In the genomic region with DNA sequence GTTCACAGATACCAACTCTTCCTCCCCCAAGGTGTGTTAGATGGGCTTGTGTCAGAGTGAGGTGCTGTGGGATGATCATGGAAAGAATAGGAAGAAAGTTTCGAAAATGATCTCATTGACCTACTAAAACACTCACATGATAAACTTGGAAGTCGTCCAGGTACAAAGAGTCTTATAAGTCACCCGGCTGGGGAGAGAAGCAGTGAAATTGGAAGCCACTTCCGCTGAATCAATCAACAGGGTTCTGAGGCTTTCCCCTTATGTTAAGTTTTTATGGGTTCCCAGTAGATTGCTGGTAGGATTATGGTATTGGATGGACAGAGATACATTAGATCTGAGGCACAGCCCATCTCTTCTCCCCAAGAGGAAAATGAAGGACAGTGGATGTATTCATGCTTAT, we compare ENCODE assay signal across 16 cellular contexts.
DNase-seq lines count a peak whose midpoint lies in the region; ATAC-seq and TF ChIP-seq lines count a peak whose summit lies in the region.
"Had no signal": no experiment of that assay in that cellular context is flagged by ENCODE, and none has a peak within 500 bp of the region (broad histone marks: within the 10 kb centered on the region; RNA-seq: fewer than 3 reads in every experiment).

No MANE protein-coding gene starts in this region.

- TF ChIP-seq EP300 in SK-N-SH (IDR thresholded peaks at IDR 0.05; ENCODE audit: borderline replicate concordance in 1 of 2, low read depth in 1 of 2, low read length in 1 of 2), result no peak

- peaks cover 18% of the 10 kb centered on the region for H3K36me3 Mint-ChIP-seq in Calu3 (ENCODE audit: insufficient read depth, unreplicated experiment)
- H3K36me3 Mint-ChIP-seq: stimulated activated naive B cell treated with anti-CD40 and anti-IgM and Interleukin-4, amounts not matched to agents 10 μg/mL and 1 μg/mL and 100 μg/mL, for 72 hours had no signal

- peaks cover 54% of the 10 kb centered on the region for H3K4me1 Mint-ChIP-seq in Calu3 (ENCODE audit: low read depth, unreplicated experiment)
- H3K4me1 Mint-ChIP-seq: activated CD4-positive, alpha-beta memory T cell treated with anti-CD3 and anti-CD28 coated beads, Interleukin-2, amount 10 ng/mL, durations not matched to agents 7 days and 5 days; GM23338; stimulated activated naive B cell treated with anti-CD40 and anti-IgM and Interleukin-4, amounts not matched to agents 10 μg/mL and 1 μg/mL and 100 μg/mL, for 72 hours had no signal

- no peak overlapping the region for H3K27ac ChIP-seq in mammary epithelial cell (ENCODE audit: insufficient read depth, low read depth, low read length)
- H3K27ac ChIP-seq in lower lobe of right lung, result no peak overlapping the region
- no peak overlapping the region for H3K27ac ChIP-seq in SK-N-SH (ENCODE audit: low read depth in 2 of 2, low read length in 1 of 2)
- H3K27ac ChIP-seq: gastroesophageal sphincter, sigmoid colon, vagina had no signal

- peaks cover 4% of the 10 kb centered on the region for H3K9me3 Mint-ChIP-seq in Calu3 (ENCODE audit: low read depth, unreplicated experiment)

- 90% methylated on average over 4 of the region's 4 CpGs for WGBS in mammary epithelial cell (ENCODE audit: low coverage, missing lambda C conversion rate)
- 59% methylated on average over 4 of the region's 4 CpGs for WGBS in SK-N-SH (ENCODE audit: low lambda C conversion rate)

- intact Hi-C loops in Calu3 (cut with micrococcal nuclease; ENCODE audit: unreplicated experiment), result no loop called here
- intact Hi-C loops in mammary epithelial cell (cut with micrococcal nuclease), result no loop called here
- intact Hi-C loops in left colon (cut with DNase I, micrococcal nuclease), result no loop called here
- intact Hi-C loops in lower lobe of right lung (cut with DNase I), result no loop called here

- no peak for TF ChIP-seq RAD21 in SK-N-SH (IDR thresholded peaks at IDR 0.05; ENCODE audit: low read length)

- H3K4me1 ChIP-seq in mammary epithelial cell (ENCODE audit: insufficient read depth, low read length) (peaks cover 13% of the 10 kb centered on the region), lower lobe of right lung (no peaks in the 10 kb centered on the region), SK-N-SH (ENCODE audit: control insufficient read depth in 1 of 2, insufficient read depth in 2 of 2, low read depth in 1 of 2, low read length in 1 of 2) (peaks cover 0 to 9% of the 10 kb centered on the region in 2 experiments; a peak in 2 of 4 replicates)
- H3K4me1 ChIP-seq: gastroesophageal sphincter, sigmoid colon had no signal

- POLR2A ChIA-PET in SK-N-SH (lab: Yijun Ruan, JAX), result no interaction called here

- peak overlapping the region; percentile 65 for H3K4me3 Mint-ChIP-seq in Calu3 (ENCODE audit: low read depth, unreplicated experiment)
- H3K4me3 Mint-ChIP-seq: activated CD4-positive, alpha-beta memory T cell treated with anti-CD3 and anti-CD28 coated beads, Interleukin-2, amount 10 ng/mL, durations not matched to agents 7 days and 5 days; GM23338; stimulated activated naive B cell treated with anti-CD40 and anti-IgM and Interleukin-4, amounts not matched to agents 10 μg/mL and 1 μg/mL and 100 μg/mL, for 72 hours had no signal

- H4K20me1 ChIP-seq in mammary epithelial cell (ENCODE audit: insufficient read depth, low read length), result no peaks in the 10 kb centered on the region
- no peaks in the 10 kb centered on the region for H4K20me1 ChIP-seq in SK-N-SH (ENCODE audit: insufficient read depth)

- H3K27me3 Mint-ChIP-seq in Calu3 (ENCODE audit: unreplicated experiment), result no peaks in the 10 kb centered on the region
- H3K27me3 Mint-ChIP-seq: activated CD4-positive, alpha-beta memory T cell treated with anti-CD3 and anti-CD28 coated beads, Interleukin-2, amount 10 ng/mL, durations not matched to agents 7 days and 5 days; stimulated activated naive B cell treated with anti-CD40 and anti-IgM and Interleukin-4, amounts not matched to agents 10 μg/mL and 1 μg/mL and 100 μg/mL, for 72 hours had no signal

- no peaks in the 10 kb centered on the region for H3K79me2 ChIP-seq in mammary epithelial cell (ENCODE audit: insufficient read depth, low read length)
- no peaks in the 10 kb centered on the region for H3K79me2 ChIP-seq in SK-N-SH (ENCODE audit: insufficient read depth)

- BruUV-seq in Calu3 (replicated peaks; lab: Mats Ljungman, UMichigan) (no TSS peak), mammary epithelial cell (replicated peaks; lab: Mats Ljungman, UMichigan) (no TSS peak)

- H3K9ac ChIP-seq in mammary epithelial cell (ENCODE audit: insufficient read depth, low read length) (no peak overlapping the region), SK-N-SH (no peak overlapping the region)

- in situ Hi-C loops in mammary epithelial cell (cut with MboI; ENCODE audit: low sequenced_read_pairs in 2 of 2), result no loop called here

- H3K4me2 ChIP-seq in mammary epithelial cell (ENCODE audit: insufficient read depth, low read depth, low read length) (no peak overlapping the region), SK-N-SH (no peak overlapping the region)
- H3K4me2 ChIP-seq: GM23338 had no signal

- H3K36me3 ChIP-seq in mammary epithelial cell (ENCODE audit: insufficient read depth, low read length) (no peaks in the 10 kb centered on the region), lower lobe of right lung (no peaks in the 10 kb centered on the region), SK-N-SH (replicated peaks in 1 of 2; ENCODE audit: control insufficient read depth in 1 of 2, insufficient read depth in 2 of 2, low read length in 1 of 2) (no peaks in the 10 kb centered on the region)
- H3K36me3 ChIP-seq: gastroesophageal sphincter, sigmoid colon, vagina had no signal

- H3F3A ChIP-seq in SK-N-SH (replicated peaks; ENCODE audit: insufficient read depth), result no peaks in the 10 kb centered on the region

- H3K9me2 ChIP-seq in SK-N-SH, result no peaks in the 10 kb centered on the region

- peak; percentile 50 for DNase-seq in Calu3
- peak; percentile 24 for DNase-seq in NCI-H1048 (lab: John Stamatoyannopoulos, UW)
- peak; percentile 27 for DNase-seq in mammary epithelial cell
- no peak for DNase-seq in left colon
- DNase-seq in lower lobe of right lung, result no peak
- no peak for DNase-seq in mesenteric fat pad (ENCODE audit: low spot score)
- no peak for DNase-seq in NOMO-1 (lab: John Stamatoyannopoulos, UW; ENCODE audit: unreplicated experiment in 2 of 2)
- no peak for DNase-seq in SK-N-SH
- DNase-seq: activated CD4-positive, alpha-beta memory T cell treated with anti-CD3 and anti-CD28 coated beads, Interleukin-2, amount 10 ng/mL, durations not matched to agents 7 days and 5 days; midbrain; SIG-M5; sigmoid colon; stimulated activated naive B cell treated with anti-CD40 and anti-IgM and Interleukin-4, amounts not matched to agents 10 μg/mL and 1 μg/mL and 100 μg/mL, for 72 hours had no signal

- CTCF ChIA-PET in Calu3 (lab: Charles Lee), result no interaction called here
- CTCF ChIA-PET in mammary epithelial cell (lab: Charles Lee; ENCODE audit: low non-redundant PET), result no interaction called here
- CTCF ChIA-PET in SK-N-SH (lab: Yijun Ruan, JAX), result no interaction called here

- dilution Hi-C loops in mammary epithelial cell (cut with HindIII; ENCODE audit: low sequenced_read_pairs), result no loop called here

- ATAC-seq in left colon (peak; percentile 14), lower lobe of right lung (no peak)
- ATAC-seq: gastroesophageal sphincter; GM23338; stimulated activated naive B cell treated with anti-CD40 and anti-IgM and Interleukin-4, amounts not matched to agents 10 μg/mL and 1 μg/mL and 100 μg/mL, for 72 hours had no signal

- H3K9me3 ChIP-seq in mammary epithelial cell (replicated peaks; ENCODE audit: insufficient read depth, low read length) (no peaks in the 10 kb centered on the region), lower lobe of right lung (no peaks in the 10 kb centered on the region), SK-N-SH (no peaks in the 10 kb centered on the region)
- H3K9me3 ChIP-seq: gastroesophageal sphincter, sigmoid colon, vagina had no signal

- H3K4me3 ChIP-seq in mammary epithelial cell (replicated peaks in 1 of 3; ENCODE audit: insufficient read depth in 1 of 3, low read depth in 2 of 3, low read length in 3 of 3), result no peak overlapping the region
- H3K4me3 ChIP-seq in lower lobe of right lung, result no peak overlapping the region
- H3K4me3 ChIP-seq in SK-N-SH (ENCODE audit: low read depth in 2 of 2, low read length in 1 of 2), result no peak overlapping the region
- H3K4me3 ChIP-seq: gastroesophageal sphincter, GM23338, sigmoid colon, vagina had no signal

- no peak for TF ChIP-seq CTCF in Calu3 (IDR thresholded peaks at IDR 0.05; ENCODE audit: unreplicated experiment)
- TF ChIP-seq CTCF in mammary epithelial cell (conservative IDR thresholded peaks at IDR 0.05 in 1 of 2, IDR thresholded peaks at IDR 0.05 in 1 of 2; ENCODE audit: extremely low read depth in 1 of 2, insufficient read depth in 1 of 2, low read depth in 1 of 2, low read length in 2 of 2), result no peak
- no peak for TF ChIP-seq CTCF in lower lobe of right lung (IDR thresholded peaks at IDR 0.05)
- TF ChIP-seq CTCF in SK-N-SH (IDR thresholded peaks at IDR 0.05), result no peak

- H3K27ac Mint-ChIP-seq in Calu3 (ENCODE audit: unreplicated experiment), result peak overlapping the region; percentile 49
- H3K27ac Mint-ChIP-seq: activated CD4-positive, alpha-beta memory T cell treated with anti-CD3 and anti-CD28 coated beads, Interleukin-2, amount 10 ng/mL, durations not matched to agents 7 days and 5 days; GM23338; stimulated activated naive B cell treated with anti-CD40 and anti-IgM and Interleukin-4, amounts not matched to agents 10 μg/mL and 1 μg/mL and 100 μg/mL, for 72 hours had no signal

- H3K27me3 ChIP-seq in mammary epithelial cell (ENCODE audit: insufficient read depth, low read length), result no peaks in the 10 kb centered on the region
- peaks cover 34% of the 10 kb centered on the region for H3K27me3 ChIP-seq in lower lobe of right lung (ENCODE audit: low read depth)
- no peaks in the 10 kb centered on the region for H3K27me3 ChIP-seq in SK-N-SH (ENCODE audit: insufficient read depth)
- H3K27me3 ChIP-seq: sigmoid colon, vagina had no signal

- no peak overlapping the region for H2AFZ ChIP-seq in mammary epithelial cell (ENCODE audit: low read depth, low read length)
- H2AFZ ChIP-seq in SK-N-SH (ENCODE audit: low read depth), result no peak overlapping the region
- H2AFZ ChIP-seq: GM23338 had no signal

TF ChIP-seq in SK-N-SH, 30 proteins besides CTCF, POLR2A, EP300 and RAD21 (continues in another document):
- TF ChIP-seq ELF1 (IDR thresholded peaks at IDR 0.05) (no peak), POLR2AphosphoS5 (IDR thresholded peaks at IDR 0.05; ENCODE audit: low read depth, low read length) (no peak), NRF1 (IDR thresholded peaks at IDR 0.05; ENCODE audit: low read depth, low read length) (no peak), MAX (IDR thresholded peaks at IDR 0.05; ENCODE audit: low read depth) (no peak), JUND (IDR thresholded peaks at IDR 0.05) (no peak), TEAD4 (IDR thresholded peaks at IDR 0.05; ENCODE audit: borderline replicate concordance, insufficient read depth) (no peak), RXRA (IDR thresholded peaks at IDR 0.05; ENCODE audit: borderline replicate concordance, low read depth) (no peak)

Comparison
In these comparisons a context has a peak if more than half of its experiments do, and no peak if none do; other contexts are left out.
1. DNase-seq: peak in Calu3 (single experiment), NCI-H1048 (single experiment) and mammary epithelial cell (single experiment); none in left colon (0 of 2), lower lobe of right lung (single experiment), mesenteric fat pad (single experiment), NOMO-1 (0 of 2) and SK-N-SH (single experiment).